11 cellular contexts compared by ENCODE assay signal in the genomic region with DNA sequence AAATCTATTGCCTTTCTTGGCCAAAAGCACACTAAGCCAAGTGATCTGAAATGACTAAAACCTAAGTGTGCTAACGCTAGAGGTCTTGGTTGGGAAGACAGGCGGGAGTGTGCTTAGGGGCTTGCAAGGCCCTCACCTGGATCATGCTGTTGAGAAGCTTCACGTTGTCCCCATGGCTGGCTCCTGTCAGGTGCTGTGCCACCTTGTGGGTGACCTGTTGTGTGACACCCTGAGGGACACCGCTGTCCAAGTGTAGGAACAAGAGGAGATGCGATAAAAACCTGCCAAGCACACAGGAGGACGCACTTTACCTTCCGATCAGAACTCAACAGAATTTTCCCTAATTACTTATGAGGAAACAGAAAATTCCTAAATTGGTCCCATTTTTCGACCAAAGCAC. TPM values are rescaled to one million over a fixed set of nuclear protein-coding genes. Genes with fewer than 3 reads are reported as not detected.
A peak's percentile ranks its signal among the peaks of the same experiment; 100 is the strongest.
DNase-seq lines count a peak whose midpoint lies in the region; ATAC-seq, FAIRE-seq and TF ChIP-seq lines count a peak whose summit lies in the region.
"Had no signal": no experiment of that assay in that cellular context is flagged by ENCODE, and none has a peak within 500 bp of the region (broad histone marks: within the 10 kb centered on the region; RNA-seq: fewer than 3 reads in every experiment).

No MANE protein-coding gene starts in this region.

- WGBS in HepG2 (ENCODE audit: low lambda C conversion rate) = 92% methylated on average over 8 of the region's 8 CpGs

- peak; percentile 12 for FAIRE-seq in HepG2 (lab: Jason Lieb, UNC)

- H2AFZ ChIP-seq in HepG2 (ENCODE audit: low read length) = no peak overlapping the region

- no peaks in the 10 kb centered on the region for H4K20me1 ChIP-seq in HepG2 (ENCODE audit: insufficient read depth, low read length)

- peak; percentile 47 for TF ChIP-seq CTCF in HepG2 (CRISPR knock-in tag; IDR thresholded peaks at IDR 0.05)

- no peak overlapping the region for H3K9ac ChIP-seq in HepG2 (ENCODE audit: insufficient read depth, low read depth, low read length)

- no peaks in the 10 kb centered on the region for H3K79me2 ChIP-seq in HepG2 (ENCODE audit: insufficient read depth, low read length)

- TF ChIP-seq POLR2A in HepG2 (IDR thresholded peaks at IDR 0.05; ENCODE audit: insufficient read depth in 1 of 2, low read depth in 2 of 2, low read length in 2 of 2) = no peak

- in situ Hi-C loops in HepG2 (cut with HindIII; ENCODE audit: extremely low pct_ligation_motif_present, low pct_unique_long_range_greater_than_20kb) = no loop called here

- ATAC-seq in T-helper 17 cell (peak; percentile 37), HepG2 (peak; percentile 88), HG02970 (IDR thresholded peaks at IDR 0.05; ENCODE audit: low FRiP score, unreplicated experiment) (no peak)
- ATAC-seq: gastroesophageal sphincter had no signal

- no peaks in the 10 kb centered on the region for H3K27me3 Mint-ChIP-seq in activated CD4-positive, alpha-beta T cell treated with anti-CD3 and anti-CD28 coated beads, Interleukin-2, amount 10 ng/mL, durations not matched to agents 7 days and 5 days
- no peaks in the 10 kb centered on the region for H3K27me3 Mint-ChIP-seq in T-helper 17 cell

- no TSS peak for BruUV-seq in HepG2 (replicated peaks; lab: Mats Ljungman, UMichigan)

- DNase-seq in activated CD4-positive, alpha-beta T cell treated with anti-CD3 and anti-CD28 coated beads, Interleukin-2, amount 10 ng/mL, durations not matched to agents 7 days and 5 days = peak; percentile 24
- no peak for DNase-seq in activated CD4-positive, alpha-beta T cell treated with anti-CD3 and anti-CD28 coated beads, Interleukin-2, amount 50 U/mL, for 4 hours
- DNase-seq in H7 (peak; percentile 34), T-helper 17 cell (no peak), HepG2 (ENCODE audit: low spot score) (peak; percentile 4), NCI-H510A (lab: John Stamatoyannopoulos, UW) (no peak), SKM-1 treated with dmso at 0.1 percent for 144 hours (lab: John Stamatoyannopoulos, UW; ENCODE audit: unreplicated experiment) (no peak)
- DNase-seq: activated T-cell treated with anti-CD3 and anti-CD28 coated beads, Interleukin-2, amount 50 U/mL, for 72 hours; NCI-H748 treated with DMSO at 0.1 percent for 48 hours had no signal

- intact Hi-C loops in HepG2 (cut with micrococcal nuclease; ENCODE audit: unreplicated experiment) = no loop called here

- H3K36me3 ChIP-seq in H7 (replicated peaks; ENCODE audit: control insufficient read depth, insufficient read depth, low read length) = peaks cover 10% of the 10 kb centered on the region
- H3K36me3 ChIP-seq in HepG2 (replicated peaks in 1 of 2; ENCODE audit: control insufficient read depth in 1 of 2, insufficient read depth in 2 of 2, low read length in 2 of 2) = peaks cover 21 to 65% of the 10 kb centered on the region in 2 experiments

- H3K27me3 ChIP-seq in H7 (ENCODE audit: control insufficient read depth, insufficient read depth, low read length) (no peaks in the 10 kb centered on the region), HepG2 (ENCODE audit: control insufficient read depth in 1 of 2, insufficient read depth in 2 of 2, low read length in 2 of 2) (no peaks in the 10 kb centered on the region)
- H3K27me3 ChIP-seq: gastroesophageal sphincter had no signal

- no peaks in the 10 kb centered on the region for H3K9me3 Mint-ChIP-seq in activated CD4-positive, alpha-beta T cell treated with anti-CD3 and anti-CD28 coated beads, Interleukin-2, amount 10 ng/mL, durations not matched to agents 7 days and 5 days
- H3K9me3 Mint-ChIP-seq: activated T-cell treated with anti-CD3 and anti-CD28 coated beads, Interleukin-2, amount 50 U/mL, for 72 hours had no signal

- TF ChIP-seq EP300 in HepG2 (IDR thresholded peaks at IDR 0.05; ENCODE audit: low read depth in 2 of 2, low read length in 2 of 2) (no peak), HepG2 (CRISPR knock-in tag; IDR thresholded peaks at IDR 0.05; ENCODE audit: borderline replicate concordance) (no peak)

- CTCF ChIA-PET in activated CD4-positive, alpha-beta T cell treated with anti-CD3 and anti-CD28 coated beads, Interleukin-2, amount 10 ng/mL, durations not matched to agents 7 days and 5 days (lab: Charles Lee) = interaction anchor here (1.0 kb wide), 1 partner anchor 20 kb away, joined by 3 read pairs; no protein-coding TSS in a partner anchor
- CTCF ChIA-PET in HepG2 (lab: Yijun Ruan, JAX; ENCODE audit: low intra/inter-chr PET ratio, low total read pairs) = no interaction called here

- no peak overlapping the region for H3K4me3 Mint-ChIP-seq in activated CD4-positive, alpha-beta T cell treated with anti-CD3 and anti-CD28 coated beads, Interleukin-2, amount 10 ng/mL, durations not matched to agents 7 days and 5 days
- H3K4me3 Mint-ChIP-seq in T-helper 17 cell = no peak overlapping the region
- H3K4me3 Mint-ChIP-seq: activated T-cell treated with anti-CD3 and anti-CD28 coated beads, Interleukin-2, amount 50 U/mL, for 72 hours had no signal

- H3K4me3 ChIP-seq in H7 (ENCODE audit: insufficient read depth, low read depth, low read length) = no peak overlapping the region
- no peak overlapping the region for H3K4me3 ChIP-seq in HepG2 (replicated peaks in 1 of 3; ENCODE audit: insufficient read depth in 1 of 3, low read depth in 2 of 3, low read length in 3 of 3)
- H3K4me3 ChIP-seq: gastroesophageal sphincter had no signal

- H3K27ac ChIP-seq in HepG2 (ENCODE audit: extremely low read length, insufficient read depth, low read length) = no peak overlapping the region
- H3K27ac ChIP-seq: gastroesophageal sphincter had no signal

- no peaks in the 10 kb centered on the region for H3K4me1 ChIP-seq in HepG2 (ENCODE audit: insufficient read depth, low read length)

- H3K4me2 ChIP-seq in HepG2 (ENCODE audit: low read depth, low read length) = no peak overlapping the region

- peaks cover 7% of the 10 kb centered on the region for H3K4me1 Mint-ChIP-seq in activated CD4-positive, alpha-beta T cell treated with anti-CD3 and anti-CD28 coated beads, Interleukin-2, amount 10 ng/mL, durations not matched to agents 7 days and 5 days
- H3K4me1 Mint-ChIP-seq in T-helper 17 cell = peaks cover 17% of the 10 kb centered on the region

- H3K27ac Mint-ChIP-seq in activated CD4-positive, alpha-beta T cell treated with anti-CD3 and anti-CD28 coated beads, Interleukin-2, amount 10 ng/mL, durations not matched to agents 7 days and 5 days = no peak overlapping the region
- no peak overlapping the region for H3K27ac Mint-ChIP-seq in T-helper 17 cell
- H3K27ac Mint-ChIP-seq: activated T-cell treated with anti-CD3 and anti-CD28 coated beads, Interleukin-2, amount 50 U/mL, for 72 hours had no signal

- TF ChIP-seq RAD21 in HepG2 (CRISPR knock-in tag; IDR thresholded peaks at IDR 0.05) = no peak

- H3K36me3 Mint-ChIP-seq in activated CD4-positive, alpha-beta T cell treated with anti-CD3 and anti-CD28 coated beads, Interleukin-2, amount 10 ng/mL, durations not matched to agents 7 days and 5 days (ENCODE audit: low read depth) = peaks cover 34% of the 10 kb centered on the region
- peaks cover 15% of the 10 kb centered on the region for H3K36me3 Mint-ChIP-seq in T-helper 17 cell (ENCODE audit: low read depth)

- no peaks in the 10 kb centered on the region for H3K9me3 ChIP-seq in T-helper 17 cell (ENCODE audit: control insufficient read depth, low read length, poor library complexity, severe bottlenecking)
- H3K9me3 ChIP-seq in HepG2 (ENCODE audit: low read length) = no peaks in the 10 kb centered on the region
- H3K9me3 ChIP-seq: gastroesophageal sphincter had no signal

- POLR2A ChIA-PET in activated CD4-positive, alpha-beta T cell treated with anti-CD3 and anti-CD28 coated beads, Interleukin-2, amount 10 ng/mL, durations not matched to agents 7 days and 5 days (lab: Charles Lee) = no interaction called here
- POLR2A ChIA-PET in HepG2 (lab: Yijun Ruan, JAX) = no interaction called here

TF ChIP-seq in HepG2, 621 proteins besides CTCF, POLR2A, EP300 and RAD21 (continues in another document):
- TF ChIP-seq CBX2 (IDR thresholded peaks at IDR 0.05; ENCODE audit: low read depth, low read length) = no peak
- TF ChIP-seq CBX2 (CRISPR knock-in tag; IDR thresholded peaks at IDR 0.05; ENCODE audit: low read depth) = no peak
- no peak for TF ChIP-seq PLRG1 (conservative IDR thresholded peaks at IDR 0.05)
- TF ChIP-seq, protein P1, sequence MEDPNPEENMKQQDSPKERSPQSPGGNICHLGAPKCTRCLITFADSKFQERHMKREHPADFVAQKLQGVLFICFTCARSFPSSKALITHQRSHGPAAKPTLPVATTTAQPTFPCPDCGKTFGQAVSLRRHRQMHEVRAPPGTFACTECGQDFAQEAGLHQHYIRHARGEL (CRISPR knock-in tag; IDR thresholded peaks at IDR 0.05) = no peak

RNA-seq across cellular contexts. Expression of a gene that starts 50.8 kb away (rescaled TPM):
- total RNA-seq in activated CD4-positive, alpha-beta T cell treated with anti-CD3 and anti-CD28 coated beads, Interleukin-2, amount 10 ng/mL, durations not matched to agents 7 days and 5 days = 10 to 100 TPM; 21.6 to 26.6 TPM
- total RNA-seq in H7 (2014; rRNA removed; shearing (Covaris generic)) = 5.2 and 9.8 TPM in 2 replicates
- total RNA-seq in T-helper 17 cell (10 to 100 TPM; 46.6 to 76.5 TPM), HepG2 (2016; rRNA removed; fragmentation: Illumina TruSeq; extraction: Trizol) (6.7 and 13.3 TPM in 2 replicates)
- 1.4 and 1.8 TPM in 2 replicates for total RNA-seq in HepG2 (2016; cell fraction: cytosol; rRNA removed; fragmentation: Illumina TruSeq; extraction: Trizol; ENCODE audit: low read depth)
- total RNA-seq in HepG2 (2016; cell fraction: insoluble cytoplasmic fraction; rRNA removed; fragmentation: Illumina TruSeq; extraction: Trizol) = 8.3 and 11.8 TPM in 2 replicates
- total RNA-seq in HepG2 (2016; cell fraction: membrane; rRNA removed; fragmentation: Illumina TruSeq; extraction: Trizol) = 2.4 TPM in 2 replicates
- 18.5 and 19.8 TPM in 2 replicates for total RNA-seq in HepG2 (2016; cell fraction: nucleus; rRNA removed; fragmentation: Illumina TruSeq; extraction: Trizol)
- polyA plus RNA-seq in HepG2 (2011; rRNA removed) = 7.1 and 9.3 TPM in 2 replicates
- polyA plus RNA-seq in HepG2 (2011; cell fraction: cytosol; rRNA removed) = 6.6 and 7.9 TPM in 2 replicates
- 18.6 and 19.9 TPM in 2 replicates for polyA plus RNA-seq in HepG2 (2011; cell fraction: nucleus; rRNA removed)
- polyA plus RNA-seq in HepG2 (2012) = 4.5 and 5.4 TPM in 2 replicates
- polyA plus RNA-seq in HepG2 (2016; cell fraction: cytosol; fragmentation: Illumina TruSeq; extraction: Trizol; ENCODE audit: low read depth) = 0.27 and 0.32 TPM in 2 replicates
- 5.1 and 5.6 TPM in 2 replicates for polyA plus RNA-seq in HepG2 (2016; cell fraction: insoluble cytoplasmic fraction; fragmentation: Illumina TruSeq; extraction: Trizol; ENCODE audit: low read depth)
- polyA plus RNA-seq in HepG2 (2016; cell fraction: membrane; fragmentation: Illumina TruSeq; extraction: Trizol; ENCODE audit: low read depth) = 0.64 and 0.95 TPM in 2 replicates
- 7.2 and 10.0 TPM in 2 replicates for polyA plus RNA-seq in HepG2 (2016; cell fraction: nucleus; fragmentation: Illumina TruSeq; extraction: Trizol; ENCODE audit: insufficient read depth, low read depth)
- 45.0 and 55.8 TPM in 2 replicates for polyA minus RNA-seq in HepG2 (2011; rRNA and poly(A)+ RNA removed; ENCODE audit: low replicate concordance)
- 10.0 and 13.8 TPM in 2 replicates for polyA minus RNA-seq in HepG2 (2011; cell fraction: cytosol; rRNA and poly(A)+ RNA removed)
- polyA minus RNA-seq in HepG2 (2011; cell fraction: nucleus; rRNA and poly(A)+ RNA removed) = 48.5 and 49.4 TPM in 2 replicates

Comparison
In these comparisons a context has a peak if more than half of its experiments do, and no peak if none do; other contexts are left out.
1. DNase-seq: peak in activated CD4-positive, alpha-beta T cell treated with anti-CD3 and anti-CD28 coated beads, Interleukin-2, amount 10 ng/mL, durations not matched to agents 7 days and 5 days (single experiment), H7 (single experiment) and HepG2 (single experiment); none in activated CD4-positive, alpha-beta T cell treated with anti-CD3 and anti-CD28 coated beads, Interleukin-2, amount 50 U/mL, for 4 hours (0 of 2), T-helper 17 cell (0 of 3), NCI-H510A (single experiment) and SKM-1 treated with dmso at 0.1 percent for 144 hours (single experiment).